In genomic region chr16:87350681-87351319, GRCh38 we compare ENCODE assay signal across 14 cellular contexts. TPM values are rescaled to one million over a fixed set of nuclear protein-coding genes. Genes with fewer than 3 reads are reported as not detected.
A peak's percentile ranks its signal among the peaks of the same experiment; 100 is the strongest.
DNase-seq lines count a peak whose midpoint lies in the region; ATAC-seq and TF ChIP-seq lines count a peak whose summit lies in the region.
"Had no signal": no experiment of that assay in that cellular context is flagged by ENCODE, and none has a peak within 500 bp of the region (broad histone marks: within the 10 kb centered on the region; RNA-seq: fewer than 3 reads in every experiment).

No MANE protein-coding gene starts in this region.

- H3K4me2 ChIP-seq in GM23248 (ENCODE audit: unreplicated experiment), result peak overlapping the region; percentile 73

- H3K4me1 ChIP-seq in GM23248 (ENCODE audit: insufficient read depth), result peaks cover 15% of the 10 kb centered on the region
- H3K4me1 ChIP-seq in spleen, result peaks cover under 1 to 6% (median 1%) of the 10 kb centered on the region in 6 donors

- no peaks in the 10 kb centered on the region for H4K20me1 ChIP-seq in GM23248 (ENCODE audit: insufficient read depth)

- H3K4me1 Mint-ChIP-seq in brain, result peaks cover 35% of the 10 kb centered on the region
- H3K4me1 Mint-ChIP-seq: activated naive CD8-positive, alpha-beta T cell treated with anti-CD3 and anti-CD28 coated beads, Interleukin-2, amount 10 ng/mL, durations not matched to agents 7 days and 5 days had no signal

- intact Hi-C loops in spleen (cut with DNase I; ENCODE audit: low total_unique reads), result no loop called here

- H3K27ac ChIP-seq in GM23248 (peak overlapping the region; percentile 38), spleen (no peak overlapping the region)
- H3K27ac ChIP-seq: RWPE1 had no signal

- DNase-seq in GM23248 (peak; percentile 80), hippocampal formation (lab: John Stamatoyannopoulos, UW) (peak; percentile 19 to 56), stromal cell of bone marrow (ENCODE audit: low read depth) (peak; percentile 14), spleen (no peak)
- DNase-seq: activated naive CD8-positive, alpha-beta T cell treated with anti-CD3 and anti-CD28 coated beads, Interleukin-2, amount 10 ng/mL, durations not matched to agents 7 days and 5 days; Caco-2; H7; mammary epithelial cell; NCI-H1092 had no signal

- in situ Hi-C loops in GM23248 (cut with MboI), result no loop called here

- H3K27me3 Mint-ChIP-seq in brain, result no peaks in the 10 kb centered on the region
- H3K27me3 Mint-ChIP-seq: activated naive CD8-positive, alpha-beta T cell treated with anti-CD3 and anti-CD28 coated beads, Interleukin-2, amount 10 ng/mL, durations not matched to agents 7 days and 5 days; progenitor cell of endocrine pancreas had no signal

- ATAC-seq in GM18505 (IDR thresholded peaks at IDR 0.05; ENCODE audit: unreplicated experiment) (no peak), GM18907 (IDR thresholded peaks at IDR 0.05; ENCODE audit: unreplicated experiment) (no peak)

- peak overlapping the region; percentile 15 to 65 (median 35) for H3K4me3 Mint-ChIP-seq in brain
- H3K4me3 Mint-ChIP-seq: activated naive CD8-positive, alpha-beta T cell treated with anti-CD3 and anti-CD28 coated beads, Interleukin-2, amount 10 ng/mL, durations not matched to agents 7 days and 5 days had no signal

- H3K9me2 ChIP-seq in GM23248 (ENCODE audit: insufficient read depth), result no peaks in the 10 kb centered on the region

- no peaks in the 10 kb centered on the region for H3K27me3 ChIP-seq in GM23248 (replicated peaks; ENCODE audit: insufficient read depth)
- H3K27me3 ChIP-seq in spleen (replicated peaks in 1 of 7), result no peaks in the 10 kb centered on the region

- H2AFZ ChIP-seq in GM23248, result peak overlapping the region; percentile 51

- no peak for TF ChIP-seq CTCF in brain (conservative IDR thresholded peaks at IDR 0.05)
- TF ChIP-seq CTCF in spleen (IDR thresholded peaks at IDR 0.05 in 8 of 11, conservative IDR thresholded peaks at IDR 0.05 in 3 of 11), result no peak

- peak overlapping the region; percentile 55 for H3K9ac ChIP-seq in GM23248

- H3K79me2 ChIP-seq in GM23248 (ENCODE audit: insufficient read depth), result peaks cover 50% of the 10 kb centered on the region

- peaks cover 16% of the 10 kb centered on the region for H3F3A ChIP-seq in GM23248 (ENCODE audit: insufficient read depth)

- no peaks in the 10 kb centered on the region for H3K9me3 Mint-ChIP-seq in brain
- H3K9me3 Mint-ChIP-seq: activated naive CD8-positive, alpha-beta T cell treated with anti-CD3 and anti-CD28 coated beads, Interleukin-2, amount 10 ng/mL, durations not matched to agents 7 days and 5 days had no signal

- 8% methylated on average over 23 of the region's 23 CpGs for WGBS in GM23248 (ENCODE audit: low coverage in 1 of 2, low lambda C conversion rate in 2 of 2, missing lambda C conversion rate in 2 of 2), 2 experiments
- 79 to 85% (median 81%) methylated on average over 17 to 23 of the region's 23 CpGs for WGBS in spleen, 5 donors

- TF ChIP-seq POLR2A in spleen (IDR thresholded peaks at IDR 0.05), result no peak
- TF ChIP-seq POLR2A in GM18505 (IDR thresholded peaks at IDR 0.05; ENCODE audit: borderline replicate concordance, extremely low read depth, insufficient read depth, insufficient read length), result no peak

- H3K36me3 ChIP-seq in GM23248 (ENCODE audit: low read depth) (no peaks in the 10 kb centered on the region), spleen (peaks cover 0 to 50% (median 5%) of the 10 kb centered on the region in 6 donors)

- peaks cover 22% of the 10 kb centered on the region for H3K36me3 Mint-ChIP-seq in brain

- peak overlapping the region; percentile 62 to 91 (median 73) for H3K27ac Mint-ChIP-seq in brain
- H3K27ac Mint-ChIP-seq: activated naive CD8-positive, alpha-beta T cell treated with anti-CD3 and anti-CD28 coated beads, Interleukin-2, amount 10 ng/mL, durations not matched to agents 7 days and 5 days; progenitor cell of endocrine pancreas had no signal

- H3K4me3 ChIP-seq in GM23248 (peak overlapping the region; percentile 53), spleen (no peak overlapping the region)

- H3K9me3 ChIP-seq in GM23248 (ENCODE audit: low read depth), result no peaks in the 10 kb centered on the region
- H3K9me3 ChIP-seq in spleen, result no peaks in the 10 kb centered on the region
- H3K9me3 ChIP-seq: Caco-2 had no signal

RNA-seq across cellular contexts. Expression of gene FBXO31, which starts 32.8 kb away (rescaled TPM):
- 31.0 and 46.8 TPM in 2 replicates for total RNA-seq in GM23248 (2014; rRNA removed; shearing (Covaris generic))
- polyA plus RNA-seq in GM23248 (2016; fragmentation: Nextera tagmentation; extraction: Ambion mirVana), result 17.5 and 19.3 TPM in 2 replicates
- 33.4 TPM for polyA plus RNA-seq in brain (ENCODE audit: insufficient read depth, low read depth, low replicate concordance)
- total RNA-seq in spleen, result 10 to 100 TPM; 23.6 to 30.6 (median 27.2) TPM
- 10 to 100 TPM in 1 of 3 donors, 1 to 10 TPM in 2; 7.9 to 11.0 (median 9.7) TPM for polyA plus RNA-seq in spleen

RNA-seq across cellular contexts. Expression of gene C16orf95, which starts 33.6 kb away (rescaled TPM):
- total RNA-seq in GM23248 (2014; rRNA removed; shearing (Covaris generic)), result 0.89 and 5.1 TPM in 2 replicates
- 6.3 and 9.2 TPM in 2 replicates for polyA plus RNA-seq in GM23248 (2016; fragmentation: Nextera tagmentation; extraction: Ambion mirVana)
- 5.0 TPM for polyA plus RNA-seq in brain (ENCODE audit: insufficient read depth, low read depth, low replicate concordance)
- total RNA-seq in spleen, result 1 to 10 TPM in 5 of 7 donors, not detected in 2; 1.0 to 2.6 (median 2.0) TPM
- 1 to 10 TPM; 1.2 to 2.9 (median 2.8) TPM for polyA plus RNA-seq in spleen

RNA-seq across cellular contexts. Expression of gene MAP1LC3B, which starts 41.3 kb away (rescaled TPM):
- total RNA-seq in GM23248 (2014; rRNA removed; shearing (Covaris generic)), result 43.3 and 43.9 TPM in 2 replicates
- polyA plus RNA-seq in GM23248 (2016; fragmentation: Nextera tagmentation; extraction: Ambion mirVana) (224 and 226 TPM in 2 replicates), brain (ENCODE audit: insufficient read depth, low read depth, low replicate concordance) (82.0 TPM), spleen (10 to 100 TPM; 32.3 to 50.4 (median 46.5) TPM)
- 10 to 100 TPM; 47.6 to 71.4 (median 61.7) TPM for total RNA-seq in spleen
